In the genomic region with DNA sequence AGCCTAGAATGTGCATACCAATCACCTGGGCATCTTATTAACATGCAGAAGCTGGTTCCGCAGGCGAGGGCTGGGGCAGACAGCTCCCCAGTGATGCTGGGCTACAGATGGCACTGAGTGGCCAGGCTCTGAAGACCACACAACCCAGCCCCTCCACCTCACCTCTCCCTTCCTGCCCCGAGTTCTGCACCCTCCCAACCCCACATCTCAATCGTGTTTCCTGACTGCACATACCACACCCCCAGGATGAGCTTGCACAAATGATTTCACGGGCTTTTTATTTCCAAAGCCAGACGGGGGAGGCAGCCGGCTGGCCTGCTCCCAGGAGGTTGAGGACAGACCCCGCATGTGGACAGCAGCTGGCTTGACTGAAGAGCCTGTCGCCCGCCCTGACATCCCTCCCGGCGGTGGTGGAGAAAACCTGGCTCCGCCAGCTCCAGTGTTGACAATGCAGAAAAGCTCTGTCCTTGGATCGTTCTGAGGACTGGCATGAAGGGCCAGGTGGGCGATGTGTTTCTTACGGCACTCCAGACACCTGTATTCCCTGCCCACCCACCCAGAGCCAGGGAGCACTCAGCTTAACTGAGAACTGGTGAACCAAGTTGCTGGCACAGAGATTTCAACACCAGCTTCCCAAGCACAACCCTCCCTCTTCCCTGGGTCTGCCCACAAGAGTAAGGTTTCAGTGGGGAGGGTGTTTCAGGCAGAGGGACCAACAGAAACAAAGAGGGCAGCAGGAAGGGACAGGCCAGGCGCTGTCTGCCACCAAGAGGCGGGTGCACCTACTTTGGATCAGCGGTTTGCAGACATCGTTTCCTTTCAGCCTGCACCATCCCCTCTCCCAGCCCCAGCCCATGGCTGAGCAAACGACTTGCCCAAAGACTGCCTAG, we compare ENCODE assay signal across 9 cellular contexts. TPM values are rescaled to one million over a fixed set of nuclear protein-coding genes. Genes with fewer than 3 reads are reported as not detected.
DNase-seq lines count a peak whose midpoint lies in the region; ATAC-seq lines count a peak whose summit lies in the region.
"Had no signal": no experiment of that assay in that cellular context is flagged by ENCODE, and none has a peak within 500 bp of the region (broad histone marks: within the 10 kb centered on the region; RNA-seq: fewer than 3 reads in every experiment).

No MANE protein-coding gene starts in this region.

- H4K91ac ChIP-seq in trophoblast cell (ENCODE audit: low read depth, low read length) = peak overlapping the region; percentile 57

- H3K4me3 ChIP-seq in effector memory CD4-positive, alpha-beta T cell (ENCODE audit: insufficient read depth, low read depth, low read length, poor library complexity, severe bottlenecking) = peak overlapping the region; percentile 13
- H3K4me3 ChIP-seq in trophoblast cell (ENCODE audit: low read depth, low read length) = no peak overlapping the region
- H3K4me3 ChIP-seq: SK-N-MC had no signal

- no peak overlapping the region for H3K4me2 ChIP-seq in trophoblast cell (ENCODE audit: low read length)

- peak overlapping the region; percentile 73 for H2BK5ac ChIP-seq in trophoblast cell (ENCODE audit: low read depth, low read length, poor library complexity)

- peak overlapping the region; percentile 67 for H3K18ac ChIP-seq in trophoblast cell (ENCODE audit: low read length)

- no peak overlapping the region for H3K23ac ChIP-seq in trophoblast cell (ENCODE audit: low read length)

- peak overlapping the region; percentile 76 for H2AK5ac ChIP-seq in trophoblast cell (ENCODE audit: low read length)

- no peaks in the 10 kb centered on the region for H3K9me3 ChIP-seq in effector memory CD4-positive, alpha-beta T cell (ENCODE audit: control insufficient read depth, low read length)
- peaks cover 1% of the 10 kb centered on the region for H3K9me3 ChIP-seq in trophoblast cell (ENCODE audit: insufficient read depth, low read depth, low read length)

- peak; percentile 94 for DNase-seq in DMS79 treated with DMSO at 0.1 percent for 48 hours (lab: John Stamatoyannopoulos, UW)
- peak; percentile 60 for DNase-seq in NCI-H345 (lab: John Stamatoyannopoulos, UW)
- DNase-seq in effector memory CD4-positive, alpha-beta T cell = no peak
- DNase-seq in trophoblast cell = no peak
- DNase-seq in stimulated activated CD4-positive, alpha-beta T cell treated with anti-CD3 and anti-CD28 coated beads, Interleukin-15, amount 100 ng/mL, for 24 hours = no peak

- no peak overlapping the region for H4K12ac ChIP-seq in trophoblast cell (ENCODE audit: low read depth, low read length)

- H2BK120ac ChIP-seq in trophoblast cell (ENCODE audit: insufficient read depth, low read length, poor library complexity) = peak overlapping the region; percentile 82

- H3K36me3 ChIP-seq in effector memory CD4-positive, alpha-beta T cell (ENCODE audit: control insufficient read depth, insufficient read depth, low read length) = peaks cover 20% of the 10 kb centered on the region
- H3K36me3 ChIP-seq in trophoblast cell (ENCODE audit: control insufficient read depth in 1 of 2, insufficient read depth in 2 of 2, low read length in 2 of 2) = peaks cover 5 to 9% of the 10 kb centered on the region in 2 experiments

- H3K79me2 ChIP-seq in trophoblast cell (ENCODE audit: control insufficient read depth, insufficient read depth, low read length, poor library complexity) = peaks cover 20% of the 10 kb centered on the region

- H3K4me1 ChIP-seq in effector memory CD4-positive, alpha-beta T cell (ENCODE audit: control insufficient read depth, insufficient read depth, low read length, poor library complexity, severe bottlenecking) = peaks cover 65% of the 10 kb centered on the region
- H3K4me1 ChIP-seq in trophoblast cell (ENCODE audit: control insufficient read depth in 1 of 2, insufficient read depth in 2 of 2, low read length in 2 of 2) = peaks cover 49 to 61% of the 10 kb centered on the region in 2 experiments

- H3K27me3 ChIP-seq in effector memory CD4-positive, alpha-beta T cell (replicated peaks; ENCODE audit: control insufficient read depth, insufficient read depth, low read length, poor library complexity, severe bottlenecking) = no peaks in the 10 kb centered on the region
- no peaks in the 10 kb centered on the region for H3K27me3 ChIP-seq in trophoblast cell (ENCODE audit: insufficient read depth, low read length)

- no peak overlapping the region for H3K27ac ChIP-seq in effector memory CD4-positive, alpha-beta T cell (ENCODE audit: insufficient read depth, low read length, poor library complexity, severe bottlenecking)
- no peak overlapping the region for H3K27ac ChIP-seq in trophoblast cell (ENCODE audit: low read depth, low read length)
- H3K27ac ChIP-seq: SK-N-MC had no signal

- H2AFZ ChIP-seq in trophoblast cell (ENCODE audit: insufficient read depth, low read length, poor library complexity) = peak overlapping the region; percentile 58

- H2BK12ac ChIP-seq in trophoblast cell (ENCODE audit: low read length) = peak overlapping the region; percentile 76

- peak overlapping the region; percentile 41 for H3K14ac ChIP-seq in trophoblast cell (ENCODE audit: low read length)

- H3K4ac ChIP-seq in trophoblast cell (ENCODE audit: low read depth, low read length) = peak overlapping the region; percentile 39

- no CpG with 5 or more reads among the region's 21 CpGs for WGBS in trophoblast cell (ENCODE audit: extremely low coverage, insufficient coverage, insufficient read length)

- H4K8ac ChIP-seq in trophoblast cell (ENCODE audit: low read depth, low read length) = peak overlapping the region; percentile 30

- H3K9ac ChIP-seq in trophoblast cell (ENCODE audit: low read length) = no peak overlapping the region

- ATAC-seq in GM18909 (IDR thresholded peaks at IDR 0.05; ENCODE audit: poor library complexity, unreplicated experiment) = no peak
- no peak for ATAC-seq in GM21825 (IDR thresholded peaks at IDR 0.05; ENCODE audit: unreplicated experiment)
- no peak for ATAC-seq in activated CD4-positive, CD25-positive, alpha-beta regulatory T cell treated with anti-CD3 and anti-CD28 coated beads, Interleukin-2, amount 50 U/mL, for 24 hours

- peaks cover 45% of the 10 kb centered on the region for H3K79me1 ChIP-seq in trophoblast cell (ENCODE audit: low read length)

RNA-seq across cellular contexts. Expression of a gene that starts 21.6 kb away (rescaled TPM):
- 34.2 and 35.7 TPM in 2 replicates for polyA plus RNA-seq in trophoblast cell (2013)

RNA-seq across cellular contexts. Expression of a gene that starts 32.5 kb away (rescaled TPM):
- polyA plus RNA-seq in trophoblast cell (2013) = 18.2 and 19.5 TPM in 2 replicates

Comparison
In these comparisons a context has a peak if more than half of its experiments do, and no peak if none do; other contexts are left out.
1. DNase-seq: peak in DMS79 treated with DMSO at 0.1 percent for 48 hours (single experiment) and NCI-H345 (single experiment); none in effector memory CD4-positive, alpha-beta T cell (0 of 3), trophoblast cell (0 of 2) and stimulated activated CD4-positive, alpha-beta T cell treated with anti-CD3 and anti-CD28 coated beads, Interleukin-15, amount 100 ng/mL, for 24 hours (single experiment).